ENCODE assay signal across 2 cellular contexts in the genomic region with DNA sequence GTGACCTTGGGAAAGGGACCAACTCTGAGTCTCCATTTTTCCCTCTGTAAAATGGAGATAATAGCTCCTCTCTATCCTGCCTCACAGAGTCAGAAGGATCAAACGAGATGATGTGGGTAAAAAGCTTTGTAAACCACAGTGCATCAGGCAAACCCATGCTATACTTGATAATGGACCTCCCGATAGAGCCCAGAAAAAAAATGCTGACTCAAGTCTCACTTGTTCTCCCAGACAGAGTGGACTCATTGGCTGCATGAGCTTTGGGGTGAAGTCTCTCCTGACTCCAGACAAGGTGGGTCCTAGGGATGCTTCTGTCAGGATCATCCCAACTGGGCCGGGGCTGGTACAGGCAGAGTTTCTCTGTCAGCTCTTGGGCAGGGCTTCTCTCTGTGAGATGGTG.
TF ChIP-seq lines count a peak whose summit lies in the region.

No MANE protein-coding gene starts in this region.

TF ChIP-seq in IMR-90, 13 proteins besides CTCF, POLR2A, EP300 and RAD21:
- TF ChIP-seq, protein P1, sequence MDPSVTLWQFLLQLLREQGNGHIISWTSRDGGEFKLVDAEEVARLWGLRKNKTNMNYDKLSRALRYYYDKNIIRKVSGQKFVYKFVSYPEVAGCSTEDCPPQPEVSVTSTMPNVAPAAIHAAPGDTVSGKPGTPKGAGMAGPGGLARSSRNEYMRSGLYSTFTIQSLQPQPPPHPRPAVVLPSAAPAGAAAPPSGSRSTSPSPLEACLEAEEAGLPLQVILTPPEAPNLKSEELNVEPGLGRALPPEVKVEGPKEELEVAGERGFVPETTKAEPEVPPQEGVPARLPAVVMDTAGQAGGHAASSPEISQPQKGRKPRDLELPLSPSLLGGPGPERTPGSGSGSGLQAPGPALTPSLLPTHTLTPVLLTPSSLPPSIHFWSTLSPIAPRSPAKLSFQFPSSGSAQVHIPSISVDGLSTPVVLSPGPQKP (IDR thresholded peaks at IDR 0.05; ENCODE audit: borderline replicate concordance, low read depth, low read length): no peak
- peak; percentile 55 for TF ChIP-seq MAFK (IDR thresholded peaks at IDR 0.05; ENCODE audit: low read depth, low read length)
TF ChIP-seq in IMR-90: peak in this region for 1.

TF ChIP-seq in K562, 482 proteins besides CTCF, POLR2A, EP300 and RAD21:
- TF ChIP-seq ZNF316 (IDR thresholded peaks at IDR 0.05) (peak; percentile 93), MAFK (IDR thresholded peaks at IDR 0.05; ENCODE audit: low read length) (peak; percentile 51), MAFF (IDR thresholded peaks at IDR 0.05; ENCODE audit: low read length) (peak; percentile 64), RAD51 (IDR thresholded peaks at IDR 0.05; ENCODE audit: borderline replicate concordance, low read depth) (no peak), C11orf30 (IDR thresholded peaks at IDR 0.05; ENCODE audit: low read depth) (peak; percentile 84), ESRRA (IDR thresholded peaks at IDR 0.05; ENCODE audit: borderline replicate concordance, low read depth) (0 out of 2 replicates have a peak, but pooled peaks have one; percentile 19), MAFG (tag; conservative IDR thresholded peaks at IDR 0.05) (peak; percentile 86), NFE2 (IDR thresholded peaks at IDR 0.05; ENCODE audit: low read depth) (peak; percentile 20; the same call in 1 of the 2 replicates), GATA2 (CRISPR knock-in tag; IDR thresholded peaks at IDR 0.05) (no peak)
TF ChIP-seq in K562: peak in this region for 7.
